In genomic region chr20:62926229-62927127, GRCh38 we compare ENCODE assay signal across 8 cellular contexts.
A peak's percentile ranks its signal among the peaks of the same experiment; 100 is the strongest.
DNase-seq lines count a peak whose midpoint lies in the region; FAIRE-seq and TF ChIP-seq lines count a peak whose summit lies in the region.

Gene DIDO1, minus strand, starts transcription at chr20:62926505.

- H3K36me3 ChIP-seq in Loucy (ENCODE audit: insufficient read depth, low read length) = no peaks in the 10 kb centered on the region
- no peaks in the 10 kb centered on the region for H3K36me3 ChIP-seq in neutrophil

- H4K20me1 ChIP-seq in Loucy (ENCODE audit: insufficient read depth, low read length, poor library complexity, severe bottlenecking) = peaks cover 88% of the 10 kb centered on the region

- peak within 1 kb of the TSS; percentile 96 for H3K4me2 ChIP-seq in Loucy (ENCODE audit: low read depth, low read length, poor library complexity, severe bottlenecking)

- H2AFZ ChIP-seq in Loucy (ENCODE audit: low read length) = no peak within 1 kb of the TSS; the same call in 1 of the 2 replicates

- H3K79me2 ChIP-seq in Loucy (ENCODE audit: insufficient read depth, low read length) = peaks cover 99% of the 10 kb centered on the region

- FAIRE-seq in H54 (lab: Jason Lieb, UNC) = no peak

- peak within 1 kb of the TSS; percentile 89 for H3K9ac ChIP-seq in Loucy (ENCODE audit: low read depth, low read length, poor library complexity, severe bottlenecking)

- no peaks in the 10 kb centered on the region for H3K9me2 ChIP-seq in Loucy (replicated peaks; ENCODE audit: low read depth, low read length)

- peaks cover 8% of the 10 kb centered on the region; the same call in 1 of the 2 replicates for H3F3A ChIP-seq in Loucy (ENCODE audit: low read depth)

- H3K27ac ChIP-seq in neutrophil (peak within 1 kb of the TSS; percentile 88), substantia nigra (ENCODE audit: low read depth, low read length, poor library complexity, severe bottlenecking) (peak within 1 kb of the TSS; percentile 89)

- TF ChIP-seq POLR2A in H54 (IDR thresholded peaks at IDR 0.05; ENCODE audit: low read depth, low read length) = peak; percentile 31; the same call in 1 of the 2 replicates

- H3K4me3 ChIP-seq in Loucy (ENCODE audit: low read length, poor library complexity, severe bottlenecking) = peak within 1 kb of the TSS; percentile 86
- peak within 1 kb of the TSS; percentile 93 to 95 for H3K4me3 ChIP-seq in neutrophil (ENCODE audit: low read depth in 1 of 2, low read length in 1 of 2)

- H3K9me3 ChIP-seq in Loucy (ENCODE audit: insufficient read depth, low read depth, low read length) (no peaks in the 10 kb centered on the region), neutrophil (no peaks in the 10 kb centered on the region)

- peaks cover 71% of the 10 kb centered on the region for H3K4me1 ChIP-seq in Loucy (ENCODE audit: insufficient read depth, low read length, poor library complexity, severe bottlenecking)
- H3K4me1 ChIP-seq in neutrophil (ENCODE audit: control insufficient read depth in 1 of 2, insufficient read depth in 1 of 2, low read depth in 1 of 2, low read length in 1 of 2) = peaks cover 52 to 69% of the 10 kb centered on the region in 2 experiments

- TF ChIP-seq CTCF in Loucy (conservative IDR thresholded peaks at IDR 0.05; ENCODE audit: low read length) = peak; percentile 38
- TF ChIP-seq CTCF in neutrophil (IDR thresholded peaks at IDR 0.05) = peak; percentile 96

- H3K27me3 ChIP-seq in Loucy (ENCODE audit: insufficient read depth, low read length, poor library complexity, severe bottlenecking) = no peaks in the 10 kb centered on the region
- no peaks in the 10 kb centered on the region for H3K27me3 ChIP-seq in neutrophil

- peak; percentile 91 for DNase-seq in ELR (ENCODE audit: low read depth)
- DNase-seq in H54 (ENCODE audit: insufficient read length, low spot score) = peak; percentile 97
- DNase-seq in SIG-M5 (lab: John Stamatoyannopoulos, UW) = peak; percentile 16
- peak; percentile 89 for DNase-seq in activated gamma-delta T cell treated with Interleukin-2 at 50 U/mL for 16 hours
- peak; percentile 68 for DNase-seq in foreskin melanocyte
- peak; percentile 22 to 95 (median 81) for DNase-seq in substantia nigra (lab: John Stamatoyannopoulos, UW)

Comparison
In these comparisons a context has a peak if more than half of its experiments do, and no peak if none do; other contexts are left out.
1. Peak in every context shown above with its lines: DNase-seq, H3K4me3 ChIP-seq and H3K27ac ChIP-seq.
2. DNase-seq: peak in every context shown above with its lines; median percentile 97 in H54; 91 in ELR; 89 in activated gamma-delta T cell treated with Interleukin-2 at 50 U/mL for 16 hours; 81 in substantia nigra; 68 in foreskin melanocyte; 16 in SIG-M5.